11 cellular contexts compared by ENCODE assay signal in genomic region chr19:3580156-3580955, GRCh38. TPM values are rescaled to one million over a fixed set of nuclear protein-coding genes. Genes with fewer than 3 reads are reported as not detected.
DNase-seq lines count a peak whose midpoint lies in the region; FAIRE-seq and TF ChIP-seq lines count a peak whose summit lies in the region.
"Had no signal": no experiment of that assay in that cellular context is flagged by ENCODE, and none has a peak within 500 bp of the region (broad histone marks: within the 10 kb centered on the region; RNA-seq: fewer than 3 reads in every experiment).

No MANE protein-coding gene starts in this region.

- no peak for TF ChIP-seq CTCF in right atrium auricular region (IDR thresholded peaks at IDR 0.05)
- TF ChIP-seq CTCF in left ventricle myocardium inferior (IDR thresholded peaks at IDR 0.05; ENCODE audit: borderline replicate concordance), result no peak

- peak overlapping the region; percentile 8 for H3K9ac ChIP-seq in mucosa of stomach (ENCODE audit: low read length)

- no peak for FAIRE-seq in GM19239 (lab: Jason Lieb, UNC)
- FAIRE-seq: H1 had no signal

- H3K27ac ChIP-seq in right atrium auricular region (peak overlapping the region; percentile 2 to 63), left ventricle myocardium inferior (replicated peaks) (no peak overlapping the region)

- H3K27me3 ChIP-seq in right atrium auricular region (no peaks in the 10 kb centered on the region), left ventricle myocardium inferior (ENCODE audit: low read depth) (peaks cover 21% of the 10 kb centered on the region), mucosa of stomach (ENCODE audit: control insufficient read depth, insufficient read depth, low read length) (peaks cover 4% of the 10 kb centered on the region)

- H3K4me1 ChIP-seq in right atrium auricular region, result peaks cover 0 to 16% of the 10 kb centered on the region in 2 donors
- H3K4me1 ChIP-seq in left ventricle myocardium inferior, result peaks cover 20% of the 10 kb centered on the region
- H3K4me1 ChIP-seq in mucosa of stomach (ENCODE audit: control insufficient read depth, insufficient read depth, low read length), result peaks cover 10% of the 10 kb centered on the region

- H3K36me3 ChIP-seq in right atrium auricular region (no peaks in the 10 kb centered on the region), left ventricle myocardium inferior (no peaks in the 10 kb centered on the region), mucosa of stomach (ENCODE audit: control insufficient read depth, insufficient read depth, low read length) (no peaks in the 10 kb centered on the region)

- H3K4me3 ChIP-seq in right atrium auricular region (no peak overlapping the region), left ventricle myocardium inferior (no peak overlapping the region), mucosa of stomach (ENCODE audit: low read length) (no peak overlapping the region)

- no peaks in the 10 kb centered on the region for H3K9me3 ChIP-seq in right atrium auricular region
- no peaks in the 10 kb centered on the region for H3K9me3 ChIP-seq in left ventricle myocardium inferior (replicated peaks)
- H3K9me3 ChIP-seq in mucosa of stomach (ENCODE audit: control insufficient read depth, low read length), result no peaks in the 10 kb centered on the region

- DNase-seq in right atrium auricular region (ENCODE audit: low spot score) (peak; percentile 74), left ventricle myocardium inferior (no peak), dedifferentiated amniotic fluid mesenchymal stem cell (ENCODE audit: extremely low spot score) (peak; percentile 76), GM19239 (ENCODE audit: insufficient read length, low spot score) (no peak), Ammon's horn (ENCODE audit: low spot score) (no peak), NCI-H2227 (lab: John Stamatoyannopoulos, UW; ENCODE audit: unreplicated experiment) (no peak)
- DNase-seq in activated CD4-positive, alpha-beta T cell treated with anti-CD3 and anti-CD28 coated beads for 48 hours, result no peak
- DNase-seq: activated CD4-positive, CD25-positive, alpha-beta regulatory T cell; NCI-H748 treated with DMSO at 0.1 percent for 48 hours had no signal

- intact Hi-C loops in left ventricle myocardium inferior (cut with micrococcal nuclease), result no loop called here

RNA-seq across cellular contexts. Expression of gene GIPC3, which starts 4.9 kb away (rescaled TPM):
- total RNA-seq in right atrium auricular region, result 1 to 10 TPM in 1 of 2 donors, under 1 TPM in 1; 0.96 to 1.5 TPM
- total RNA-seq in left ventricle myocardium inferior, result 1.6 TPM

RNA-seq across cellular contexts. Expression of gene HMG20B, which starts 7.6 kb away (rescaled TPM):
- total RNA-seq in right atrium auricular region (10 to 100 TPM; 51.8 to 52.5 TPM), left ventricle myocardium inferior (34.8 TPM)

RNA-seq across cellular contexts. Expression of gene MFSD12, which starts 23.0 kb away (rescaled TPM):
- total RNA-seq in right atrium auricular region (10 to 100 TPM; 15.8 to 35.4 TPM), left ventricle myocardium inferior (23.5 TPM)

RNA-seq across cellular contexts. Expression of gene TBXA2R, which starts 26.3 kb away (rescaled TPM):
- total RNA-seq in right atrium auricular region (1 to 10 TPM in 1 of 2 donors, under 1 TPM in 1; 0.67 to 1.1 TPM), left ventricle myocardium inferior (2.3 TPM)

RNA-seq across cellular contexts. Expression of gene TEKTIP1, which starts 41.4 kb away (rescaled TPM):
- total RNA-seq in right atrium auricular region, result not detected
- not detected for total RNA-seq in left ventricle myocardium inferior

Comparison
In these comparisons a context has a peak if more than half of its experiments do, and no peak if none do; other contexts are left out.
1. DNase-seq: peak in right atrium auricular region (single experiment) and dedifferentiated amniotic fluid mesenchymal stem cell (single experiment); none in left ventricle myocardium inferior (single experiment), GM19239 (single experiment), Ammon's horn (single experiment), activated CD4-positive, alpha-beta T cell treated with anti-CD3 and anti-CD28 coated beads for 48 hours (single experiment) and NCI-H2227 (single experiment).